ENCODE assay signal across 16 cellular contexts in the genomic region with DNA sequence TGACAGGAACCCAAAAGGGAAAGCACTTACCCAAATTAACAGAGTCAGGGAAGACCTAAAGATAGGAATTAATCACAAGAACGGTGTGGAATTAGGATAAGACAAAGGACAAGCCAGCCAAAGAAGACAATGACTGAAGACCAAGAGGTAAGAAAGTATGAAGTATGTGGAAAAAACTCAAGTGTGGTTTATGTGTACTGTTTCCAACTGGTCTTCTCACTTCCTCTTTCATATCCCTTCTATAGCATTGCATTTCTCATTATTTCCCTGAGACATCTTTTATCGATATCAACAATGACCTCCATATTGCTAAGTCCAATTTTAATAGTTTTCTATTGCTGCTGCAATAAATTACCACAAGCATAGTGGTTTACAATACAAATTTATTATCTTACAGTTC.
DNase-seq lines count a peak whose midpoint lies in the region; ATAC-seq, FAIRE-seq and TF ChIP-seq lines count a peak whose summit lies in the region.
"Had no signal": no experiment of that assay in that cellular context is flagged by ENCODE, and none has a peak within 500 bp of the region (broad histone marks: within the 10 kb centered on the region; RNA-seq: fewer than 3 reads in every experiment).

No MANE protein-coding gene starts in this region.

- in situ Hi-C loops in IMR-90 (cut with MboI; ENCODE audit: low sequenced_read_pairs) = no loop called here

- H3K36me3 ChIP-seq in IMR-90 (ENCODE audit: control insufficient read depth, insufficient read depth, low read length) (no peaks in the 10 kb centered on the region), Peyer's patch (no peaks in the 10 kb centered on the region)
- H3K36me3 ChIP-seq: BLaER1 had no signal

- H3K4me1 ChIP-seq in IMR-90 (ENCODE audit: control insufficient read depth, insufficient read depth, low read length) (peaks cover 2% of the 10 kb centered on the region; the same call in 1 of the 2 replicates), Peyer's patch (no peaks in the 10 kb centered on the region)
- H3K4me1 ChIP-seq: BLaER1 had no signal

- H2BK120ac ChIP-seq in IMR-90 (ENCODE audit: low read depth, low read length) = peak overlapping the region; percentile 25

- H3K9me3 Mint-ChIP-seq in activated B cell treated with CpG ODN at 0.5 μM for 24 hours = peaks cover 6% of the 10 kb centered on the region

- no peak overlapping the region for H2AFZ ChIP-seq in IMR-90 (replicated peaks; ENCODE audit: low read length, poor library complexity)

- intact Hi-C loops in IMR-90 (cut with micrococcal nuclease) = no loop called here
- intact Hi-C loops in activated B cell treated with CpG ODN at 0.5 μM for 24 hours (cut with micrococcal nuclease) = no loop called here

- no peak overlapping the region for H4K8ac ChIP-seq in IMR-90 (ENCODE audit: low read depth in 2 of 2, low read length in 2 of 2)

- H4K91ac ChIP-seq in IMR-90 (ENCODE audit: insufficient read depth, low read depth, low read length) = no peak overlapping the region

- whole genome bisulfite sequencing in IMR-90 (ENCODE audit: extremely low coverage in 2 of 2, insufficient read length in 1 of 2), 2 experiments = no CpG with 5 or more reads among the region's 2 CpGs

- POLR2A ChIA-PET in IMR-90 (lab: Charles Lee; ENCODE audit: unreplicated experiment) (no interaction called here), activated B cell treated with CpG ODN at 0.5 μM for 24 hours (lab: Charles Lee) (no interaction called here), GM10248 (lab: Yijun Ruan, JAX) (no interaction called here)

- H3K4me3 ChIP-seq in IMR-90 (ENCODE audit: insufficient read depth, low read depth, low read length) (no peak overlapping the region), Peyer's patch (no peak overlapping the region)
- H3K4me3 ChIP-seq: BLaER1, mucosa of descending colon had no signal

- H2BK5ac ChIP-seq in IMR-90 (ENCODE audit: low read depth, low read length, poor library complexity, severe bottlenecking) = peak overlapping the region; percentile 64

- no peak overlapping the region for H3K4me3 Mint-ChIP-seq in activated B cell treated with CpG ODN at 0.5 μM for 24 hours
- H3K4me3 Mint-ChIP-seq: stimulated activated naive CD8-positive, alpha-beta T cell treated with anti-CD3 and anti-CD28 coated beads, Interleukin-15, Interleukin-2, amounts not matched to agents 100 ng/mL and 50 ng/mL, for 24 hours had no signal

- no peak overlapping the region for H3K14ac ChIP-seq in IMR-90 (replicated peaks; ENCODE audit: low read depth, low read length)

- H2BK15ac ChIP-seq in IMR-90 (ENCODE audit: low read depth, low read length) = no peak overlapping the region

- dilution Hi-C loops in IMR-90 (cut with HindIII; ENCODE audit: low sequenced_read_pairs, unreplicated experiment) = no loop called here

- H3K4me2 ChIP-seq in IMR-90 (ENCODE audit: low read depth, low read length) = no peak overlapping the region
- H3K4me2 ChIP-seq: BLaER1 had no signal

- 0 out of 2 replicates have a peak overlapping the region, but pooled peaks have one; percentile 54 for H2BK20ac ChIP-seq in IMR-90 (ENCODE audit: low read depth, low read length)

- H3K23ac ChIP-seq in IMR-90 (ENCODE audit: low read depth, low read length) = no peak overlapping the region

- no peak overlapping the region for H3K27ac Mint-ChIP-seq in activated B cell treated with CpG ODN at 0.5 μM for 24 hours
- H3K27ac Mint-ChIP-seq: stimulated activated naive CD8-positive, alpha-beta T cell treated with anti-CD3 and anti-CD28 coated beads, Interleukin-15, Interleukin-2, amounts not matched to agents 100 ng/mL and 50 ng/mL, for 24 hours had no signal

- no peaks in the 10 kb centered on the region for H3K79me1 ChIP-seq in IMR-90 (ENCODE audit: low read depth in 1 of 2, low read length in 2 of 2)

- no peaks in the 10 kb centered on the region for H3K9me3 ChIP-seq in IMR-90 (ENCODE audit: control insufficient read depth, insufficient read depth, low read length)
- no peaks in the 10 kb centered on the region for H3K9me3 ChIP-seq in Peyer's patch
- H3K9me3 ChIP-seq: BLaER1, mucosa of descending colon had no signal

- TF ChIP-seq CTCF in IMR-90 (conservative IDR thresholded peaks at IDR 0.05; ENCODE audit: low read depth, low read length) (no peak), activated B cell treated with CpG ODN at 0.5 μM for 24 hours (IDR thresholded peaks at IDR 0.05) (no peak), GM10248 (IDR thresholded peaks at IDR 0.05; ENCODE audit: control extremely low read depth, extremely low read depth, low read depth, missing control alignments) (no peak), Peyer's patch (IDR thresholded peaks at IDR 0.05) (no peak)

- CTCF ChIA-PET in IMR-90 (lab: Yijun Ruan, JAX) (interaction anchor here (1.5 kb wide), 1 partner anchor 316 kb away, joined by 4 read pairs; no protein-coding TSS in a partner anchor), activated B cell treated with CpG ODN at 0.5 μM for 24 hours (lab: Charles Lee) (no interaction called here), GM10248 (lab: Yijun Ruan, JAX) (interaction anchor here (1.4 kb wide), 1 partner anchor 28 kb away, joined by 3 read pairs; no protein-coding TSS in a partner anchor)

- peaks cover 20% of the 10 kb centered on the region for H3K4me1 Mint-ChIP-seq in activated B cell treated with CpG ODN at 0.5 μM for 24 hours

- no peak overlapping the region for H2AK5ac ChIP-seq in IMR-90 (ENCODE audit: low read depth, low read length)

- H2AK9ac ChIP-seq in IMR-90 (replicated peaks; ENCODE audit: low read depth, low read length, poor library complexity) = no peak overlapping the region

- H3K36me3 Mint-ChIP-seq in activated B cell treated with CpG ODN at 0.5 μM for 24 hours (ENCODE audit: low read depth) = no peaks in the 10 kb centered on the region

- DNase-seq in H54 (ENCODE audit: insufficient read length, low spot score) (no peak), IMR-90 (no peak), activated B cell treated with CpG ODN at 0.5 μM for 24 hours (no peak), cerebellar cortex (ENCODE audit: low spot score) (no peak), GM10248 (ENCODE audit: extremely low spot score) (no peak), Peyer's patch (no peak)
- no peak for DNase-seq in activated T-cell treated with anti-CD3 and anti-CD28 coated beads, Interleukin-2, amount 50 U/mL, for 48 hours
- DNase-seq: amygdala; dermis blood vessel endothelial cell; mucosa of descending colon; NCI-H2107; stimulated activated CD4-positive, alpha-beta T cell treated with anti-CD3 and anti-CD28 coated beads, Interleukin-2, amount 100 ng/mL, for 48 hours had no signal

- peak overlapping the region; percentile 15; the same call in 1 of the 2 replicates for H3K4ac ChIP-seq in IMR-90 (ENCODE audit: low read depth, low read length)

- peaks cover 2% of the 10 kb centered on the region for H3K27me3 Mint-ChIP-seq in activated B cell treated with CpG ODN at 0.5 μM for 24 hours
- H3K27me3 Mint-ChIP-seq: stimulated activated naive CD8-positive, alpha-beta T cell treated with anti-CD3 and anti-CD28 coated beads, Interleukin-15, Interleukin-2, amounts not matched to agents 100 ng/mL and 50 ng/mL, for 24 hours had no signal

- no peak overlapping the region for H3K9ac ChIP-seq in IMR-90 (ENCODE audit: low read depth, low read length)
- H3K9ac ChIP-seq: BLaER1 had no signal

- peak; percentile 53 for FAIRE-seq in H54 (lab: Jason Lieb, UNC)
- FAIRE-seq: RCC 7860 had no signal

- H3K27ac ChIP-seq in IMR-90 (ENCODE audit: insufficient read depth, low read length) = no peak overlapping the region
- H3K27ac ChIP-seq in Peyer's patch = no peak overlapping the region
- H3K27ac ChIP-seq: BLaER1 had no signal

- no peaks in the 10 kb centered on the region for H3K9me1 ChIP-seq in IMR-90 (ENCODE audit: insufficient read depth, low read length)

- peak overlapping the region; percentile 85; the same call in 1 of the 2 replicates for H4K5ac ChIP-seq in IMR-90 (ENCODE audit: low read depth, low read length)

- no peak for TF ChIP-seq RAD21 in IMR-90 (IDR thresholded peaks at IDR 0.05; ENCODE audit: low read length)

- no peak overlapping the region for H3K56ac ChIP-seq in IMR-90 (ENCODE audit: extremely low read depth, insufficient read depth, low read length)

- ATAC-seq in GM18867 (IDR thresholded peaks at IDR 0.05; ENCODE audit: unreplicated experiment) (peak; percentile 86), IMR-90 (ENCODE audit: low read depth) (no peak), activated B cell treated with CpG ODN at 0.5 μM for 24 hours (ENCODE audit: low read depth) (peak; percentile 60)
- ATAC-seq: mucosa of descending colon had no signal

- H4K20me1 ChIP-seq in IMR-90 (ENCODE audit: insufficient read depth, low read length) = no peaks in the 10 kb centered on the region
- H4K20me1 ChIP-seq: BLaER1 had no signal

- TF ChIP-seq POLR2A in H54 (IDR thresholded peaks at IDR 0.05; ENCODE audit: low read depth, low read length) (no peak), IMR-90 (IDR thresholded peaks at IDR 0.05; ENCODE audit: low read depth, low read length) (no peak), Peyer's patch (IDR thresholded peaks at IDR 0.05) (no peak)

- BruUV-seq in IMR-90 (replicated peaks; lab: Mats Ljungman, UMichigan) = no TSS peak

- H3K18ac ChIP-seq in IMR-90 (ENCODE audit: low read depth, low read length) = peak overlapping the region; percentile 93; the same call in 1 of the 2 replicates

- no peaks in the 10 kb centered on the region for H3K27me3 ChIP-seq in IMR-90 (ENCODE audit: control insufficient read depth, insufficient read depth, low read length)
- no peaks in the 10 kb centered on the region for H3K27me3 ChIP-seq in Peyer's patch
- H3K27me3 ChIP-seq: BLaER1 had no signal

TF ChIP-seq in IMR-90, 13 proteins besides CTCF, POLR2A, EP300 and RAD21:
- no peak for TF ChIP-seq MXI1 (IDR thresholded peaks at IDR 0.05; ENCODE audit: borderline replicate concordance, low read depth, low read length)
- no peak for TF ChIP-seq RFX5 (IDR thresholded peaks at IDR 0.05; ENCODE audit: low read depth, low read length)
- TF ChIP-seq MAZ (IDR thresholded peaks at IDR 0.05; ENCODE audit: borderline replicate concordance, low read depth, low read length) = no peak
- TF ChIP-seq CHD1 (IDR thresholded peaks at IDR 0.05; ENCODE audit: low read depth, low read length) = no peak
